ENCODE assay signal across 8 cellular contexts in genomic region chr3:132343018-132343612, GRCh38. TPM values are rescaled to one million over a fixed set of nuclear protein-coding genes. Genes with fewer than 3 reads are reported as not detected.
DNase-seq lines count a peak whose midpoint lies in the region; ATAC-seq and TF ChIP-seq lines count a peak whose summit lies in the region.

No MANE protein-coding gene starts in this region.

- H3K4me3 ChIP-seq in MG63 (no peak overlapping the region), Peyer's patch (no peak overlapping the region), right lobe of liver (no peak overlapping the region), upper lobe of right lung (no peak overlapping the region)

- H3K27me3 ChIP-seq in MG63 (no peaks in the 10 kb centered on the region), Peyer's patch (no peaks in the 10 kb centered on the region), right lobe of liver (no peaks in the 10 kb centered on the region), upper lobe of right lung (no peaks in the 10 kb centered on the region)

- ATAC-seq in GM18511 (IDR thresholded peaks at IDR 0.05; ENCODE audit: unreplicated experiment): peak; percentile 58
- peak; percentile 84 to 91 (median 88) for ATAC-seq in right lobe of liver
- ATAC-seq in upper lobe of right lung: peak; percentile 90

- H3K27ac ChIP-seq in C4-2B (no peak overlapping the region), Peyer's patch (no peak overlapping the region), right lobe of liver (no peak overlapping the region), upper lobe of right lung (no peak overlapping the region)

- no peaks in the 10 kb centered on the region for H3K4me1 ChIP-seq in Peyer's patch
- H3K4me1 ChIP-seq in right lobe of liver: peaks cover 0 to 5% (median 0%) of the 10 kb centered on the region in 4 donors
- peaks cover 11% of the 10 kb centered on the region for H3K4me1 ChIP-seq in upper lobe of right lung

- TF ChIP-seq CTCF in C4-2B (conservative IDR thresholded peaks at IDR 0.05): peak; percentile 92
- TF ChIP-seq CTCF in Peyer's patch (IDR thresholded peaks at IDR 0.05): peak; percentile 39 to 94 (median 79)
- TF ChIP-seq CTCF in right lobe of liver (IDR thresholded peaks at IDR 0.05): peak; percentile 73 to 85 (median 79)
- TF ChIP-seq CTCF in upper lobe of right lung (IDR thresholded peaks at IDR 0.05): peak; percentile 83

- no peaks in the 10 kb centered on the region for H3K36me3 ChIP-seq in MG63
- no peaks in the 10 kb centered on the region for H3K36me3 ChIP-seq in Peyer's patch
- H3K36me3 ChIP-seq in right lobe of liver: no peaks in the 10 kb centered on the region
- no peaks in the 10 kb centered on the region for H3K36me3 ChIP-seq in upper lobe of right lung

- H3K9me3 ChIP-seq in MG63: no peaks in the 10 kb centered on the region
- H3K9me3 ChIP-seq in Peyer's patch: no peaks in the 10 kb centered on the region
- no peaks in the 10 kb centered on the region for H3K9me3 ChIP-seq in right lobe of liver
- H3K9me3 ChIP-seq in upper lobe of right lung: no peaks in the 10 kb centered on the region

- peak; percentile 13 for DNase-seq in MG63
- DNase-seq in Peyer's patch: peak in 1 of 3 donors; percentile 65
- DNase-seq in dermis blood vessel endothelial cell: peak; percentile 75
- peak in 1 of 3 donors; percentile 50 for DNase-seq in right lobe of liver
- DNase-seq in upper lobe of right lung: no peak
- no peak for DNase-seq in effector CD8-positive, alpha-beta T cell (lab: John Stamatoyannopoulos, UW)

- WGBS in right lobe of liver (ENCODE audit: insufficient coverage, low coverage, low lambda C conversion rate, missing lambda C conversion rate): 0% methylated on average over 6 of the region's 6 CpGs

- intact Hi-C loops in right lobe of liver (cut with DNase I) (loop anchor here in 1 of 2 donors (5.0 kb wide), 1 partner anchor 91 kb away; no protein-coding TSS in a partner anchor), upper lobe of right lung (cut with DNase I) (loop anchor here (5.0 kb wide), 1 partner anchor 86 kb away; no protein-coding TSS in a partner anchor)

- no peak for TF ChIP-seq POLR2A in Peyer's patch (IDR thresholded peaks at IDR 0.05)
- TF ChIP-seq POLR2A in right lobe of liver (IDR thresholded peaks at IDR 0.05): no peak

RNA-seq across cellular contexts. Expression of gene ACP3, which starts 25.9 kb away (rescaled TPM):
- total RNA-seq in MG63 (2014; rRNA removed; shearing (Covaris generic); ENCODE audit: low replicate concordance): not detected in 2 replicates
- total RNA-seq in Peyer's patch (10 to 100 TPM in 2 of 4 donors, 1 to 10 TPM in 2; 1.0 to 41.3 (median 7.9) TPM), dermis blood vessel endothelial cell (not detected in 2 replicates), right lobe of liver (under 1 TPM in 5 of 6 experiments, not detected in 1; 0.12 to 0.49 (median 0.22) TPM), upper lobe of right lung (11.5 TPM)

Comparison
In these comparisons a context has a peak if more than half of its experiments do, and no peak if none do; other contexts are left out.
1. DNase-seq: peak in MG63 (single experiment) and dermis blood vessel endothelial cell (single experiment); none in upper lobe of right lung (single experiment) and effector CD8-positive, alpha-beta T cell (single experiment).
2. Peak in every context shown above with its lines, with median percentiles within 50 percentile points of each other: CTCF ChIP-seq and ATAC-seq.